In genomic region chr9:97500765-97501176, GRCh38 we compare ENCODE assay signal across 8 cellular contexts. TPM values are rescaled to one million over a fixed set of nuclear protein-coding genes. Genes with fewer than 3 reads are reported as not detected.
A peak's percentile ranks its signal among the peaks of the same experiment; 100 is the strongest.
DNase-seq lines count a peak whose midpoint lies in the region; ATAC-seq, FAIRE-seq and TF ChIP-seq lines count a peak whose summit lies in the region.

No MANE protein-coding gene starts in this region.

- no peak for TF ChIP-seq EP300 in K562 (IDR thresholded peaks at IDR 0.05; ENCODE audit: low read length)
- no peak for TF ChIP-seq EP300 in upper lobe of left lung (IDR thresholded peaks at IDR 0.05)

- H3K27ac ChIP-seq in K562 (ENCODE audit: extremely low read depth, low read depth, low read length) (no peak overlapping the region), lung (ENCODE audit: low read depth in 1 of 2, low read length in 1 of 2) (no peak overlapping the region), upper lobe of left lung (peak overlapping the region in 1 of 4 donors; percentile 73)

- H2AFZ ChIP-seq in K562 (ENCODE audit: low read depth, low read length) = peak overlapping the region; percentile 87

- peak overlapping the region in 1 of 2 experiments; percentile 86; a peak in 2 of 4 replicates for H3K9ac ChIP-seq in K562 (ENCODE audit: insufficient read depth in 1 of 2, low read depth in 2 of 2, low read length in 2 of 2)

- TF ChIP-seq CTCF in K562 (IDR thresholded peaks at IDR 0.05 in 2 of 3, conservative IDR thresholded peaks at IDR 0.05 in 1 of 3; ENCODE audit: insufficient read depth in 2 of 3, low read depth in 1 of 3, low read length in 3 of 3) = no peak
- TF ChIP-seq CTCF in lung (IDR thresholded peaks at IDR 0.05; ENCODE audit: control extremely low read depth, extremely low read depth) = no peak
- no peak for TF ChIP-seq CTCF in upper lobe of left lung (IDR thresholded peaks at IDR 0.05)

- H3K9me3 Mint-ChIP-seq in activated naive CD4-positive, alpha-beta T cell treated with anti-CD3 and anti-CD28 coated beads, Interleukin-2, amount 10 ng/mL, durations not matched to agents 7 days and 5 days = no peaks in the 10 kb centered on the region

- H3K4me3 Mint-ChIP-seq in activated naive CD4-positive, alpha-beta T cell treated with anti-CD3 and anti-CD28 coated beads, Interleukin-2, amount 10 ng/mL, durations not matched to agents 7 days and 5 days = peak overlapping the region; percentile 65

- intact Hi-C loops in K562 (cut with micrococcal nuclease) = loop anchor here (1.0 to 5.0 kb wide), 3 partner anchors 30 to 83 kb away; no protein-coding TSS in a partner anchor

- H3K9me1 ChIP-seq in K562 (ENCODE audit: control insufficient read depth, insufficient read depth, low read length) = peaks cover 4% of the 10 kb centered on the region

- FAIRE-seq in K562 (lab: Jason Lieb, UNC) = no peak

- H3K9me3 ChIP-seq in K562 (replicated peaks; ENCODE audit: control insufficient read depth, insufficient read depth, low read depth, low read length) (no peaks in the 10 kb centered on the region), lung (ENCODE audit: control insufficient read depth in 2 of 2, insufficient read depth in 1 of 2, low read length in 1 of 2) (no peaks in the 10 kb centered on the region), upper lobe of left lung (no peaks in the 10 kb centered on the region)

- H3K4me2 ChIP-seq in K562 (ENCODE audit: insufficient read depth, low read length) = peak overlapping the region; percentile 76

- no TSS peak for BruUV-seq in K562 (replicated peaks; lab: Mats Ljungman, UMichigan)

- in situ Hi-C loops in K562 (cut with MboI) (no loop called here), G401 (cut with HindIII; ENCODE audit: low sequenced_read_pairs) (no loop called here)

- H3K27me3 ChIP-seq in K562 (ENCODE audit: control insufficient read depth in 2 of 2, insufficient read depth in 2 of 2, low read length in 2 of 2) (no peaks in the 10 kb centered on the region; a peak in 1 of 5 replicates), lung (ENCODE audit: control insufficient read depth, insufficient read depth) (no peaks in the 10 kb centered on the region), upper lobe of left lung (no peaks in the 10 kb centered on the region)

- H3K4me1 ChIP-seq in K562 (replicated peaks in 1 of 2; ENCODE audit: control insufficient read depth in 2 of 2, insufficient read depth in 2 of 2, low read length in 2 of 2) = peaks cover 38 to 46% of the 10 kb centered on the region in 2 experiments
- H3K4me1 ChIP-seq in lung (ENCODE audit: control insufficient read depth in 2 of 2, insufficient read depth in 2 of 2, low read length in 2 of 2) = peaks cover 5 to 10% of the 10 kb centered on the region in 2 donors
- H3K4me1 ChIP-seq in upper lobe of left lung = peaks cover 12 to 19% (median 14%) of the 10 kb centered on the region in 4 donors

- TF ChIP-seq POLR2A in K562 (conservative IDR thresholded peaks at IDR 0.05) = no peak
- TF ChIP-seq POLR2A in upper lobe of left lung (IDR thresholded peaks at IDR 0.05) = no peak

- POLR2A ChIA-PET in K562 (lab: Yijun Ruan, JAX) = interaction anchor here (0.6 to 2.2 kb wide), 5 partner anchors 9 to 1017 kb away, joined by 3 to 15 read pairs (median 4); no protein-coding TSS in a partner anchor

- no peak for TF ChIP-seq RAD21 in K562 (CRISPR knock-in tag; conservative IDR thresholded peaks at IDR 0.05 in 1 of 2, IDR thresholded peaks at IDR 0.05 in 1 of 2)

- peaks cover 6% of the 10 kb centered on the region; the same call in 1 of the 2 replicates for H4K20me1 ChIP-seq in K562 (replicated peaks; ENCODE audit: control insufficient read depth, insufficient read depth, low read length)

- H3K27ac Mint-ChIP-seq in activated naive CD4-positive, alpha-beta T cell treated with anti-CD3 and anti-CD28 coated beads, Interleukin-2, amount 10 ng/mL, durations not matched to agents 7 days and 5 days = no peak overlapping the region

- WGBS in K562 (ENCODE audit: insufficient coverage, low coverage, missing lambda C conversion rate) = 13% methylated on average over 6 of the region's 6 CpGs
- 12 to 17% methylated on average over 6 of the region's 6 CpGs for WGBS in lung, 2 donors
- 15 to 19% methylated on average over 6 of the region's 6 CpGs for WGBS in upper lobe of left lung, 2 donors

- H3K4me3 ChIP-seq in K562 (peak overlapping the region; percentile 88), lung (peak overlapping the region; percentile 50), upper lobe of left lung (peak overlapping the region in 3 of 4 donors; percentile 63 to 86 (median 85))

- H3K36me3 ChIP-seq in K562 (ENCODE audit: control insufficient read depth, insufficient read depth, low read length) (peaks cover 4% of the 10 kb centered on the region), lung (ENCODE audit: control insufficient read depth in 2 of 2, insufficient read depth in 2 of 2, low read length in 2 of 2) (peaks cover 5 to 6% of the 10 kb centered on the region in 2 donors), upper lobe of left lung (peaks cover 0 to 9% (median 3%) of the 10 kb centered on the region in 4 donors)

- H3K4me1 Mint-ChIP-seq in activated naive CD4-positive, alpha-beta T cell treated with anti-CD3 and anti-CD28 coated beads, Interleukin-2, amount 10 ng/mL, durations not matched to agents 7 days and 5 days = peaks cover 20% of the 10 kb centered on the region

- H3K79me2 ChIP-seq in K562 (ENCODE audit: control insufficient read depth, insufficient read depth, low read length) = peaks cover 40% of the 10 kb centered on the region

- no peak for ATAC-seq in K562
- no peak for ATAC-seq in lung (ENCODE audit: insufficient read depth, low FRiP score)
- no peak for ATAC-seq in upper lobe of left lung (ENCODE audit: low FRiP score in 2 of 2)
- no peak for ATAC-seq in GM21390 (IDR thresholded peaks at IDR 0.05; ENCODE audit: unreplicated experiment)

- peaks cover 6% of the 10 kb centered on the region for H3K36me3 Mint-ChIP-seq in activated naive CD4-positive, alpha-beta T cell treated with anti-CD3 and anti-CD28 coated beads, Interleukin-2, amount 10 ng/mL, durations not matched to agents 7 days and 5 days

- H3K27me3 Mint-ChIP-seq in activated naive CD4-positive, alpha-beta T cell treated with anti-CD3 and anti-CD28 coated beads, Interleukin-2, amount 10 ng/mL, durations not matched to agents 7 days and 5 days = peaks cover 62% of the 10 kb centered on the region

- CTCF ChIA-PET in activated naive CD4-positive, alpha-beta T cell treated with anti-CD3 and anti-CD28 coated beads, Interleukin-2, amount 10 ng/mL, durations not matched to agents 7 days and 5 days (lab: Charles Lee) = interaction anchor here (0.8 to 4.0 kb wide), 4 partner anchors 10 to 115 kb away, joined by 3 to 18 read pairs (median 12); no protein-coding TSS in a partner anchor
- CTCF ChIA-PET in K562 (lab: Yijun Ruan, JAX; ENCODE audit: low intra/inter-chr PET ratio) = no interaction called here

- no peak for DNase-seq in activated naive CD4-positive, alpha-beta T cell treated with anti-CD3 and anti-CD28 coated beads, Interleukin-2, amount 10 ng/mL, durations not matched to agents 7 days and 5 days
- DNase-seq in activated naive CD4-positive, alpha-beta T cell treated with anti-CD3 and anti-CD28 coated beads, Interleukin-2, amount 50 U/mL, for 16 hours = no peak
- DNase-seq in K562 (ENCODE audit: extremely low read depth in 1 of 4, low spot score in 3 of 4) = no peak
- DNase-seq in lung (ENCODE audit: low spot score) = no peak
- DNase-seq in upper lobe of left lung = no peak
- DNase-seq in nucleus accumbens (lab: John Stamatoyannopoulos, UW) = no peak
- no peak for DNase-seq in G401 (ENCODE audit: low spot score)

TF ChIP-seq in K562, 482 proteins besides CTCF, POLR2A, EP300 and RAD21:
- TF ChIP-seq CBX2 (IDR thresholded peaks at IDR 0.05; ENCODE audit: insufficient read depth, low read length, poor library complexity, severe bottlenecking) (peak; percentile 41), CBX5 (IDR thresholded peaks at IDR 0.05; ENCODE audit: borderline replicate concordance, low read depth) (no peak), CBX8 (IDR thresholded peaks at IDR 0.05; ENCODE audit: borderline replicate concordance, extremely low read depth, low read depth, low read length, poor library complexity, severe bottlenecking) (peak; percentile 67), DPF2 (IDR thresholded peaks at IDR 0.05) (0 out of 2 replicates have a peak, but pooled peaks have one; percentile 12), ZNF384 (IDR thresholded peaks at IDR 0.05; ENCODE audit: low read depth, low read length) (0 out of 2 replicates have a peak, but pooled peaks have one; percentile 6)

RNA-seq across cellular contexts. Expression of gene TMOD1, which starts 0.7 kb away (rescaled TPM):
- total RNA-seq in K562 (2011; cell fraction: chromatin; rRNA removed; ENCODE audit: low replicate concordance) = 24.3 and 41.9 TPM in 2 replicates
- 11.5 and 13.8 TPM in 2 replicates for total RNA-seq in K562 (2011; cell fraction: nucleolus; rRNA removed)
- total RNA-seq in K562 (2011; cell fraction: nucleoplasm; rRNA removed) = 19.4 and 22.3 TPM in 2 replicates
- total RNA-seq in K562 (2014; rRNA removed) = 10.4 and 11.3 TPM in 2 replicates
- total RNA-seq in K562 (2014; rRNA removed; fragmentation: Illumina TruSeq; extraction: Trizol) = 16.4 and 17.8 TPM in 2 replicates
- total RNA-seq in K562 (2015; rRNA removed; fragmentation: Illumina TruSeq; extraction: Trizol) = 7.1 TPM in 2 replicates
- 29.3 and 34.7 TPM in 2 replicates for total RNA-seq in K562 (2021)
- 6.7 and 11.4 TPM in 2 replicates for polyA plus RNA-seq in K562 (2011; rRNA removed)
- polyA plus RNA-seq in K562 (2011; cell fraction: cytosol; rRNA removed) = 5.6 and 9.8 TPM in 2 replicates
- 14.9 and 18.0 TPM in 2 replicates for polyA plus RNA-seq in K562 (2011; cell fraction: nucleus; rRNA removed)
- 22.1 and 24.1 TPM in 2 replicates for polyA plus RNA-seq in K562 (2012)
- 38.5 and 41.2 TPM in 2 replicates for polyA plus RNA-seq in K562 (2014; fragmentation: Illumina TruSeq; extraction: Trizol)
- polyA plus RNA-seq in K562 (2014; fragmentation: Nextera tagmentation; extraction: Ambion mirVana) = 10 to 100 TPM; 11.6 to 14.2 TPM
- polyA plus RNA-seq in K562 (2014; rRNA removed) = 15.5 and 16.7 TPM in 2 replicates
- polyA minus RNA-seq in K562 (2011; rRNA and poly(A)+ RNA removed) = 12.1 and 12.2 TPM in 2 replicates
- polyA minus RNA-seq in K562 (2011; cell fraction: cytosol; rRNA and poly(A)+ RNA removed) = 11.6 and 13.2 TPM in 2 replicates
- polyA minus RNA-seq in K562 (2011; cell fraction: nucleus; rRNA and poly(A)+ RNA removed) = 4.0 and 8.1 TPM in 2 replicates
- 1 to 10 TPM; 2.4 to 7.8 TPM for total RNA-seq in lung
- 1 to 10 TPM; 2.7 to 7.9 TPM for polyA plus RNA-seq in lung
- total RNA-seq in upper lobe of left lung = 10 to 100 TPM in 1 of 6 donors, 1 to 10 TPM in 5; 4.4 to 12.6 (median 8.8) TPM
- not detected in 2 replicates for total RNA-seq in G401 (2014; rRNA removed; shearing (Covaris generic))
